34 cellular contexts compared by ENCODE assay signal in the genomic region with DNA sequence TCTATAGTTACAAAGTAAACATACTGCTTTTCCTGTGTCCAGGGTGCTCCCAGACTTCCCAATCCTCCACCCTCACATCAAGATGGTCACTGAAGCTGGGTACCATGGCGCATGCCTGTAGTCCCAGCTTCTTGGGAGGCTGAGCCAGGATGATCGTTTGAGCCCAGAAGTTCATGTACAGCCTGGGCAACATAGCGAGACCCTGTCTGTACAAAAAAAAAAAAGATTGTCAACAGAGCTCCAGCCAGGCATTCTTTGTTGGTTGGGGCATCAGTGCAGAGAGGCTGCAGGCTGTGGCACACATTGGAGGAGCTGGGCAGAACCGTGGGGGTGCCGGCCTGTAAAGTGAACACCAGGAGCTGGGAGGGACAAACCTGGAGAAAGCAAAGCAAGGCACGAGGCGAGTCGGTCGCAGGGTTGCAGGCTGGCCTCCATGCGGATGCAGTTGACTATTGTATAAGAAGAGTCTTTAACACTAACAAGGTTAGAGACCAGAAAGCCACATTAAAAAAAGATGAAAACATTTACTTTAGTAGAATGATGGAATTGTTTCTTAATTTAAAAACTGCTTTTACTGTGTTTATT. TPM values are rescaled to one million over a fixed set of nuclear protein-coding genes. Genes with fewer than 3 reads are reported as not detected.
"Had no signal": no experiment of that assay in that cellular context is flagged by ENCODE, and none has a peak within 500 bp of the region (broad histone marks: within the 10 kb centered on the region; RNA-seq: fewer than 3 reads in every experiment).

No MANE protein-coding gene starts in this region.

- H3K27ac Mint-ChIP-seq: natural killer cell; nephron; neural progenitor cell; progenitor cell of endocrine pancreas; stimulated activated memory B cell treated with anti-CD40 and anti-IgM and Interleukin-4, amounts not matched to agents 10 μg/mL and 1 μg/mL and 100 μg/mL, for 72 hours; stimulated activated naive CD8-positive, alpha-beta T cell treated with anti-CD3 and anti-CD28 coated beads, Interleukin-15, amount 100 ng/mL, for 72 hours; type B pancreatic cell had no signal

- H3K9ac ChIP-seq: neural progenitor cell, parathyroid adenoma had no signal

- H3K4me3 ChIP-seq: neural progenitor cell, ovary, psoas muscle, skin epidermis, smooth muscle cell, spleen, suprapubic skin, testis, tibial artery, transverse colon, upper lobe of right lung, vagina had no signal

- H3K9me3 Mint-ChIP-seq: natural killer cell; neural progenitor cell; stimulated activated memory B cell treated with anti-CD40 and anti-IgM and Interleukin-4, amounts not matched to agents 10 μg/mL and 1 μg/mL and 100 μg/mL, for 72 hours; stimulated activated naive CD8-positive, alpha-beta T cell treated with anti-CD3 and anti-CD28 coated beads, Interleukin-15, amount 100 ng/mL, for 72 hours had no signal

- H3K36me3 Mint-ChIP-seq: natural killer cell; neural progenitor cell; stimulated activated memory B cell treated with anti-CD40 and anti-IgM and Interleukin-4, amounts not matched to agents 10 μg/mL and 1 μg/mL and 100 μg/mL, for 72 hours; type B pancreatic cell had no signal

- H3K4me3 Mint-ChIP-seq: natural killer cell; nephron; neural progenitor cell; stimulated activated memory B cell treated with anti-CD40 and anti-IgM and Interleukin-4, amounts not matched to agents 10 μg/mL and 1 μg/mL and 100 μg/mL, for 72 hours; stimulated activated naive CD8-positive, alpha-beta T cell treated with anti-CD3 and anti-CD28 coated beads, Interleukin-15, amount 100 ng/mL, for 72 hours; type B pancreatic cell had no signal

- DNase-seq: natural killer cell; occipital lobe; ovary; posterior cingulate gyrus; psoas muscle; right cardiac atrium; spleen; stimulated activated CD4-positive, alpha-beta T cell treated with anti-CD3 and anti-CD28 coated beads, Interleukin-12 subunit alpha, Interleukin-12 subunit beta, amount 100 ng/mL, for 4 hours; stimulated activated CD4-positive, alpha-beta T cell treated with anti-CD3 and anti-CD28 coated beads, Interleukin-1b, Interleukin-23, amount 100 ng/mL, for 48 hours; stimulated activated CD4-positive, alpha-beta T cell treated with anti-CD3 and anti-CD28 coated beads, Interleukin-4, amount 100 ng/mL, for 1 hour; stimulated activated CD4-positive, alpha-beta T cell treated with anti-CD3 and anti-CD28 coated beads, Interleukin-4, amount 100 ng/mL, for 4 hours; stimulated activated CD8-positive, alpha-beta memory T cell treated with anti-CD3 and anti-CD28 coated beads, Interleukin-4, amount 100 ng/mL, for 48 hours; stimulated activated naive CD4-positive, alpha-beta T cell; stimulated activated naive CD8-positive, alpha-beta T cell treated with anti-CD3 and anti-CD28 coated beads, Interleukin-15, amount 100 ng/mL, for 72 hours; stimulated activated naive CD8-positive, alpha-beta T cell treated with anti-CD3 and anti-CD28 coated beads, Interleukin-15, Interleukin-2, amounts not matched to agents 100 U/mL and 50 U/mL, for 24 hours; substantia nigra; testis; tibial artery; transverse colon; upper lobe of right lung had no signal

- H3K27me3 ChIP-seq: neural progenitor cell, ovary, testis, transverse colon, upper lobe of right lung, vagina had no signal

- H3K27ac ChIP-seq: neural progenitor cell, ovary, parathyroid adenoma, psoas muscle, skin epidermis, spleen, suprapubic skin, testis, tibial artery, transverse colon, upper lobe of right lung, vagina had no signal

- H3K4me2 ChIP-seq: neural progenitor cell, smooth muscle cell had no signal

- H3K79me2 ChIP-seq: parathyroid adenoma had no signal

- H3K4me1 ChIP-seq: neural progenitor cell, parathyroid adenoma, psoas muscle, spleen, suprapubic skin, testis, tibial artery, transverse colon, upper lobe of right lung, vagina had no signal

- ATAC-seq: natural killer cell; psoas muscle; right cardiac atrium; sciatic nerve; stimulated activated memory B cell treated with anti-CD40 and anti-IgM and Interleukin-4, amounts not matched to agents 10 μg/mL and 1 μg/mL and 100 μg/mL, for 72 hours; stimulated activated naive CD8-positive, alpha-beta T cell treated with anti-CD3 and anti-CD28 coated beads, Interleukin-15, amount 100 ng/mL, for 72 hours; stimulated activated naive CD8-positive, alpha-beta T cell treated with anti-CD3 and anti-CD28 coated beads, Interleukin-15, Interleukin-2, amounts not matched to agents 100 U/mL and 50 U/mL, for 24 hours; upper lobe of right lung had no signal

- H3K9me3 ChIP-seq: ovary, psoas muscle, spleen, suprapubic skin, testis, tibial artery, transverse colon, upper lobe of right lung, vagina had no signal

- H3K36me3 ChIP-seq: neural progenitor cell, ovary, spleen, suprapubic skin, tibial artery, transverse colon, upper lobe of right lung, vagina had no signal

- H2AFZ ChIP-seq: neural progenitor cell, parathyroid adenoma had no signal

- H3K4me1 Mint-ChIP-seq: natural killer cell; neural progenitor cell; stimulated activated memory B cell treated with anti-CD40 and anti-IgM and Interleukin-4, amounts not matched to agents 10 μg/mL and 1 μg/mL and 100 μg/mL, for 72 hours; stimulated activated naive CD8-positive, alpha-beta T cell treated with anti-CD3 and anti-CD28 coated beads, Interleukin-15, amount 100 ng/mL, for 72 hours had no signal

RNA-seq across cellular contexts. Expression of gene ACOXL, which starts 51.8 kb away (rescaled TPM):
- total RNA-seq: natural killer cell, occipital lobe, osteoblast, psoas muscle, renal cortical epithelial cell, right cardiac atrium, sciatic nerve, smooth muscle cell, vagina had no signal
- polyA plus RNA-seq: neural cell, smooth muscle cell had no signal
